In genomic region chr19:2475702-2476450, GRCh38 we compare ENCODE assay signal across 8 cellular contexts. TPM values are rescaled to one million over a fixed set of nuclear protein-coding genes. Genes with fewer than 3 reads are reported as not detected.
DNase-seq lines count a peak whose midpoint lies in the region; ATAC-seq and TF ChIP-seq lines count a peak whose summit lies in the region.

Gene GADD45B, plus strand, starts transcription at chr19:2476127. Its CDS starts 232 bp downstream, at chr19:2476359.

- peak within 1 kb of the TSS; percentile 79 for H3K27ac ChIP-seq in DND-41 (ENCODE audit: low read length)
- H3K27ac ChIP-seq in GM23338 (ENCODE audit: low read depth), result no peak within 1 kb of the TSS
- H3K27ac ChIP-seq in RWPE2 (ENCODE audit: poor library complexity, severe bottlenecking), result peak within 1 kb of the TSS; percentile 76
- H3K27ac ChIP-seq in fibroblast of lung (ENCODE audit: insufficient read depth, low read length), result peak within 1 kb of the TSS; percentile 90

- H3K4me1 ChIP-seq in DND-41 (ENCODE audit: insufficient read depth, low read length) (peaks cover 46% of the 10 kb centered on the region), GM23338 (ENCODE audit: insufficient read depth) (peaks cover 10% of the 10 kb centered on the region; the same call in 1 of the 2 replicates), RWPE2 (ENCODE audit: insufficient read depth, poor library complexity, severe bottlenecking) (no peaks in the 10 kb centered on the region), fibroblast of lung (ENCODE audit: control insufficient read depth, extremely low read depth, insufficient read depth, low read length) (no peaks in the 10 kb centered on the region)

- peaks cover 28% of the 10 kb centered on the region for H3K79me2 ChIP-seq in DND-41 (ENCODE audit: insufficient read depth, low read length)
- H3K79me2 ChIP-seq in GM23338 (replicated peaks; ENCODE audit: insufficient read depth), result peaks cover 8% of the 10 kb centered on the region; the same call in 1 of the 2 replicates
- peaks cover 23% of the 10 kb centered on the region for H3K79me2 ChIP-seq in fibroblast of lung (ENCODE audit: control insufficient read depth, insufficient read depth, low read length)

- H2AFZ ChIP-seq in DND-41 (ENCODE audit: low read depth, low read length) (peak within 1 kb of the TSS; percentile 50), GM23338 (no peak within 1 kb of the TSS), fibroblast of lung (ENCODE audit: low read length) (no peak within 1 kb of the TSS)

- peaks cover 7% of the 10 kb centered on the region; the same call in 2 of the 3 replicates for H3K36me3 Mint-ChIP-seq in GM23338 (ENCODE audit: low read depth)
- H3K36me3 Mint-ChIP-seq in activated T-helper 17 cell treated with anti-CD3 and anti-CD28 coated beads, Interleukin-2, amount 50 U/mL, for 72 hours (ENCODE audit: low read depth), result peaks cover 38% of the 10 kb centered on the region
- H3K36me3 Mint-ChIP-seq in naive thymus-derived CD8-positive, alpha-beta T cell, result peaks cover 0 to 16% (median 3%) of the 10 kb centered on the region in 3 donors
- H3K36me3 Mint-ChIP-seq in stimulated activated naive B cell treated with anti-CD40 and anti-IgM and Interleukin-4, amounts not matched to agents 10 μg/mL and 1 μg/mL and 100 μg/mL, for 72 hours, result peaks cover 30 to 31% of the 10 kb centered on the region in 2 donors

- no peaks in the 10 kb centered on the region for H3K9me3 Mint-ChIP-seq in GM23338
- no peaks in the 10 kb centered on the region for H3K9me3 Mint-ChIP-seq in activated T-helper 17 cell treated with anti-CD3 and anti-CD28 coated beads, Interleukin-2, amount 50 U/mL, for 72 hours
- peaks cover 0 to 3% (median 0%) of the 10 kb centered on the region in 9 donors for H3K9me3 Mint-ChIP-seq in naive thymus-derived CD8-positive, alpha-beta T cell
- H3K9me3 Mint-ChIP-seq in stimulated activated naive B cell treated with anti-CD40 and anti-IgM and Interleukin-4, amounts not matched to agents 10 μg/mL and 1 μg/mL and 100 μg/mL, for 72 hours, result no peaks in the 10 kb centered on the region

- H3K9ac ChIP-seq in DND-41 (ENCODE audit: low read depth, low read length) (peak within 1 kb of the TSS; percentile 76), fibroblast of lung (ENCODE audit: insufficient read depth, low read length) (peak within 1 kb of the TSS; percentile 87)

- no peaks in the 10 kb centered on the region for H3K9me2 ChIP-seq in GM23338 (ENCODE audit: insufficient read depth)

- peaks cover 55% of the 10 kb centered on the region for H3K27me3 Mint-ChIP-seq in GM23338 (ENCODE audit: insufficient read depth, low read depth, poor library complexity)
- no peaks in the 10 kb centered on the region for H3K27me3 Mint-ChIP-seq in activated T-helper 17 cell treated with anti-CD3 and anti-CD28 coated beads, Interleukin-2, amount 50 U/mL, for 72 hours
- H3K27me3 Mint-ChIP-seq in naive thymus-derived CD8-positive, alpha-beta T cell, result peaks cover 0 to 5% (median 0%) of the 10 kb centered on the region in 5 donors
- no peaks in the 10 kb centered on the region for H3K27me3 Mint-ChIP-seq in stimulated activated naive B cell treated with anti-CD40 and anti-IgM and Interleukin-4, amounts not matched to agents 10 μg/mL and 1 μg/mL and 100 μg/mL, for 72 hours

- peak within 1 kb of the TSS; percentile 93 for H3K4me3 Mint-ChIP-seq in GM23338
- peak within 1 kb of the TSS; percentile 98 for H3K4me3 Mint-ChIP-seq in activated T-helper 17 cell treated with anti-CD3 and anti-CD28 coated beads, Interleukin-2, amount 50 U/mL, for 72 hours
- peak within 1 kb of the TSS; percentile 95 to 100 (median 98) for H3K4me3 Mint-ChIP-seq in naive thymus-derived CD8-positive, alpha-beta T cell
- peak within 1 kb of the TSS; percentile 93 to 99 for H3K4me3 Mint-ChIP-seq in stimulated activated naive B cell treated with anti-CD40 and anti-IgM and Interleukin-4, amounts not matched to agents 10 μg/mL and 1 μg/mL and 100 μg/mL, for 72 hours

- H3F3A ChIP-seq in GM23338 (replicated peaks; ENCODE audit: low read depth), result peaks cover 15% of the 10 kb centered on the region; the same call in 1 of the 2 replicates

- ATAC-seq in DND-41 (ENCODE audit: insufficient read depth, low read depth) (peak; percentile 45), GM23338 (peak; percentile 16), RWPE2 (ENCODE audit: low read depth) (peak; percentile 36)
- peak; percentile 60 for ATAC-seq in activated T-helper 17 cell treated with anti-CD3 and anti-CD28 coated beads, Interleukin-2, amount 50 U/mL, for 72 hours (replicated peaks)
- ATAC-seq in naive thymus-derived CD8-positive, alpha-beta T cell, result peak; percentile 53 to 62
- peak; percentile 38 to 56 for ATAC-seq in stimulated activated naive B cell treated with anti-CD40 and anti-IgM and Interleukin-4, amounts not matched to agents 10 μg/mL and 1 μg/mL and 100 μg/mL, for 72 hours (replicated peaks)

- POLR2A ChIA-PET in naive thymus-derived CD8-positive, alpha-beta T cell (lab: Charles Lee), result interaction anchor here (0.6 to 6.1 kb wide), 61 partner anchors 9 to 1996 kb away, joined by 3 to 346 read pairs (median 6); partner anchors contain the start of genes LMNB2, PLEKHJ1, SGTA and THOP1

- peak; percentile 98 for DNase-seq in DND-41
- DNase-seq in GM23338 (ENCODE audit: low spot score), result peak; percentile 97
- DNase-seq in LNCaP clone FGC (ENCODE audit: low read depth), result peak; percentile 87
- peak; percentile 95 for DNase-seq in RWPE2 (ENCODE audit: low spot score)
- DNase-seq in fibroblast of lung (ENCODE audit: low read depth in 2 of 2), result peak; percentile 96 to 99
- peak; percentile 92 to 99 (median 98) for DNase-seq in naive thymus-derived CD8-positive, alpha-beta T cell
- DNase-seq in stimulated activated naive B cell treated with anti-CD40 and anti-IgM and Interleukin-4, amounts not matched to agents 10 μg/mL and 1 μg/mL and 100 μg/mL, for 72 hours, result peak; percentile 98

- H3K9me3 ChIP-seq in DND-41 (ENCODE audit: insufficient read depth, low read length, severe bottlenecking), result no peaks in the 10 kb centered on the region
- no peaks in the 10 kb centered on the region for H3K9me3 ChIP-seq in RWPE2 (ENCODE audit: severe bottlenecking)
- no peaks in the 10 kb centered on the region for H3K9me3 ChIP-seq in fibroblast of lung (ENCODE audit: control insufficient read depth, insufficient read depth, low read depth, low read length)

- TF ChIP-seq CTCF in DND-41 (IDR thresholded peaks at IDR 0.05; ENCODE audit: borderline replicate concordance, extremely low read depth, low read length, poor library complexity, severe bottlenecking), result peak; percentile 1
- no peak for TF ChIP-seq CTCF in GM23338 (conservative IDR thresholded peaks at IDR 0.05; ENCODE audit: low read depth in 2 of 2)
- no peak for TF ChIP-seq CTCF in LNCaP clone FGC (IDR thresholded peaks at IDR 0.05; ENCODE audit: control insufficient read depth, extremely low read depth, insufficient read depth)
- TF ChIP-seq CTCF in RWPE2 (IDR thresholded peaks at IDR 0.05; ENCODE audit: poor library complexity, severe bottlenecking), result no peak
- no peak for TF ChIP-seq CTCF in fibroblast of lung (conservative IDR thresholded peaks at IDR 0.05 in 1 of 2, IDR thresholded peaks at IDR 0.05 in 1 of 2; ENCODE audit: low read depth in 1 of 2, low read length in 2 of 2)

- H3K4me2 ChIP-seq in DND-41 (ENCODE audit: insufficient read depth, low read length) (peak within 1 kb of the TSS; percentile 90), GM23338 (peak within 1 kb of the TSS; percentile 99), fibroblast of lung (ENCODE audit: extremely low read depth, insufficient read depth, low read length) (peak within 1 kb of the TSS; percentile 98)

- H3K27ac Mint-ChIP-seq in GM23338, result no peak within 1 kb of the TSS; the same call in 1 of the 2 replicates
- H3K27ac Mint-ChIP-seq in activated T-helper 17 cell treated with anti-CD3 and anti-CD28 coated beads, Interleukin-2, amount 50 U/mL, for 72 hours, result peak within 1 kb of the TSS; percentile 98
- peak within 1 kb of the TSS; percentile 94 to 99 (median 94) for H3K27ac Mint-ChIP-seq in naive thymus-derived CD8-positive, alpha-beta T cell
- peak within 1 kb of the TSS; percentile 98 for H3K27ac Mint-ChIP-seq in stimulated activated naive B cell treated with anti-CD40 and anti-IgM and Interleukin-4, amounts not matched to agents 10 μg/mL and 1 μg/mL and 100 μg/mL, for 72 hours

- H3K36me3 ChIP-seq in DND-41 (ENCODE audit: insufficient read depth, low read length), result peaks cover 18% of the 10 kb centered on the region
- no peaks in the 10 kb centered on the region for H3K36me3 ChIP-seq in GM23338 (ENCODE audit: insufficient read depth)
- peaks cover 23% of the 10 kb centered on the region for H3K36me3 ChIP-seq in RWPE2 (ENCODE audit: low read depth)
- H3K36me3 ChIP-seq in fibroblast of lung (ENCODE audit: control insufficient read depth, insufficient read depth, low read length), result peaks cover 8% of the 10 kb centered on the region

- H3K27me3 ChIP-seq in DND-41 (ENCODE audit: insufficient read depth, low read length, poor library complexity) (no peaks in the 10 kb centered on the region), GM23338 (ENCODE audit: insufficient read depth) (peaks cover 49% of the 10 kb centered on the region), RWPE2 (ENCODE audit: insufficient read depth, poor library complexity, severe bottlenecking) (no peaks in the 10 kb centered on the region), fibroblast of lung (ENCODE audit: control insufficient read depth, insufficient read depth, low read length) (no peaks in the 10 kb centered on the region)

- peak within 1 kb of the TSS; percentile 60 to 72 for H3K4me3 ChIP-seq in DND-41 (ENCODE audit: low read depth in 1 of 2, low read length in 2 of 2)
- H3K4me3 ChIP-seq in GM23338, result peak within 1 kb of the TSS; percentile 99
- peak within 1 kb of the TSS; percentile 90 for H3K4me3 ChIP-seq in LNCaP clone FGC (ENCODE audit: low read depth, low read length)
- peak within 1 kb of the TSS; percentile 89 for H3K4me3 ChIP-seq in RWPE2 (ENCODE audit: severe bottlenecking)
- peak within 1 kb of the TSS; percentile 90 to 100 (median 94) for H3K4me3 ChIP-seq in fibroblast of lung (replicated peaks in 1 of 4; ENCODE audit: control extremely low read depth in 1 of 4, insufficient read depth in 1 of 4, low read depth in 3 of 4, low read length in 4 of 4)

- H4K20me1 ChIP-seq in DND-41 (ENCODE audit: insufficient read depth, low read length) (peaks cover 20% of the 10 kb centered on the region), GM23338 (replicated peaks; ENCODE audit: insufficient read depth) (peaks cover 8% of the 10 kb centered on the region), fibroblast of lung (ENCODE audit: control insufficient read depth, extremely low read depth, insufficient read depth, low read length) (no peaks in the 10 kb centered on the region)

- H3K4me1 Mint-ChIP-seq in GM23338, result peaks cover 20% of the 10 kb centered on the region; the same call in 2 of the 3 replicates
- peaks cover 8% of the 10 kb centered on the region for H3K4me1 Mint-ChIP-seq in activated T-helper 17 cell treated with anti-CD3 and anti-CD28 coated beads, Interleukin-2, amount 50 U/mL, for 72 hours
- peaks cover 9 to 36% (median 27%) of the 10 kb centered on the region in 4 donors for H3K4me1 Mint-ChIP-seq in naive thymus-derived CD8-positive, alpha-beta T cell
- peaks cover 23 to 45% of the 10 kb centered on the region in 2 donors for H3K4me1 Mint-ChIP-seq in stimulated activated naive B cell treated with anti-CD40 and anti-IgM and Interleukin-4, amounts not matched to agents 10 μg/mL and 1 μg/mL and 100 μg/mL, for 72 hours

RNA-seq across cellular contexts. Expression of gene GADD45B, which starts in this region (rescaled TPM):
- total RNA-seq in GM23338 (2014; rRNA removed; shearing (Covaris generic)), result 12.3 and 15.2 TPM in 2 replicates
- 15.8 and 16.6 TPM in 2 replicates for polyA plus RNA-seq in GM23338 (2016; fragmentation: Nextera tagmentation; extraction: Ambion mirVana)
- 10 to 100 TPM; 40.6 to 80.0 TPM for total RNA-seq in activated T-helper 17 cell treated with anti-CD3 and anti-CD28 coated beads, Interleukin-2, amount 50 U/mL, for 72 hours
- total RNA-seq in fibroblast of lung, result 16.4 and 32.5 TPM in 2 replicates
- 61.7 and 72.8 TPM in 2 replicates for polyA plus RNA-seq in fibroblast of lung
- polyA plus RNA-seq in fibroblast of lung (2012), result 49.2 and 60.5 TPM in 2 replicates
- 44.8 and 57.4 TPM in 2 replicates for polyA minus RNA-seq in fibroblast of lung (ENCODE audit: low replicate concordance)
- 100 to 1,000 TPM; 108 to 115 TPM for total RNA-seq in naive thymus-derived CD8-positive, alpha-beta T cell
- 10 to 100 TPM; 41.0 to 57.3 (median 43.8) TPM for polyA plus RNA-seq in naive thymus-derived CD8-positive, alpha-beta T cell
